Comparison of ENCODE assay signal across 1 cellular context in the genomic region with DNA sequence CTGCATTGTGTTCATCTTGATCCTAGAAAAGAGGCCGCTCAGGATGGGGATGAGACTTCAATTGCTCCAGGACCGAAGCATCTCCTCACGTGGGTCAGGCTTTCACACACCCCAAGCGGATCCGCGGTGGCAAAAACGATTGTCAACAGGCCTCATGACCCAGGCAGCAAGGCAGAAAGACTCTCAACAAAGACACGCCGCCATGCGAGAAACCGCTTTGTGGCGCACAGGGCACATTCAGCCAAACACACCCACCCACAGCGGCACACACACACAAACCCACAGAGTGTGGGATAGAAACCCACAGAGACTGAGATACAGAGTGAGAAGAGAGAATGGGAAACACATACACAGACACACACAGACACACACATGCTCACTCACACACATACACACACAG.
TF ChIP-seq lines count a peak whose summit lies in the region.

No MANE protein-coding gene starts in this region.

TF ChIP-seq in HepG2, 621 proteins besides CTCF, POLR2A, EP300 and RAD21 (continued from another document):
- TF ChIP-seq, protein P1, sequence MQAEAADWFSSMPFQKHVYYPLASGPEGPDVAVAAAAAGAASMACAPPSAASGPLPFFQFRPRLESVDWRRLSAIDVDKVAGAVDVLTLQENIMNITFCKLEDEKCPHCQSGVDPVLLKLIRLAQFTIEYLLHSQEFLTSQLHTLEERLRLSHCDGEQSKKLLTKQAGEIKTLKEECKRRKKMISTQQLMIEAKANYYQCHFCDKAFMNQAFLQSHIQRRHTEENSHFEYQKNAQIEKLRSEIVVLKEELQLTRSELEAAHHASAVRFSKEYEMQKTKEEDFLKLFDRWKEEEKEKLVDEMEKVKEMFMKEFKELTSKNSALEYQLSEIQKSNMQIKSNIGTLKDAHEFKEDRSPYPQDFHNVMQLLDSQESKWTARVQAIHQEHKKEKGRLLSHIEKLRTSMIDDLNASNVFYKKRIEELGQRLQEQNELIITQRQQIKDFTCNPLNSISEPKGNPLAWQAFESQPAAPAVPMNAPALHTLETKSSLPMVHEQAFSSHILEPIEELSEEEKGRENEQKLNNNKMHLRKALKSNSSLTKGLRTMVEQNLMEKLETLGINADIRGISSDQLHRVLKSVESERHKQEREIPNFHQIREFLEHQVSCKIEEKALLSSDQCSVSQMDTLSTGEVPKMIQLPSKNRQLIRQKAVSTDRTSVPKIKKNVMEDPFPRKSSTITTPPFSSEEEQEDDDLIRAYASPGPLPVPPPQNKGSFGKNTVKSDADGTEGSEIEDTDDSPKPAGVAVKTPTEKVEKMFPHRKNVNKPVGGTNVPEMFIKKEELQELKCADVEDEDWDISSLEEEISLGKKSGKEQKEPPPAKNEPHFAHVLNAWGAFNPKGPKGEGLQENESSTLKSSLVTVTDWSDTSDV (CRISPR knock-in tag; IDR thresholded peaks at IDR 0.05): no peak
- TF ChIP-seq, protein P2, sequence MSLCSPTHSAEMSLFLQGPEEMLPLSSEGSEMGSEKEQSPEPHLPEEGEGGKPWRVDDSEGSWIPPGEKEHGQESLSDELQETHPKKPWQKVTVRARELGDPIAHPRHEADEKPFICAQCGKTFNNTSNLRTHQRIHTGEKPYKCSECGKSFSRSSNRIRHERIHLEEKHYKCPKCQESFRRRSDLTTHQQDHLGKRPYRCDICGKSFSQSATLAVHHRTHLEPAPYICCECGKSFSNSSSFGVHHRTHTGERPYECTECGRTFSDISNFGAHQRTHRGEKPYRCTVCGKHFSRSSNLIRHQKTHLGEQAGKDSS (CRISPR knock-in tag; IDR thresholded peaks at IDR 0.05; ENCODE audit: borderline replicate concordance, low read depth): no peak
- TF ChIP-seq, protein P3, sequence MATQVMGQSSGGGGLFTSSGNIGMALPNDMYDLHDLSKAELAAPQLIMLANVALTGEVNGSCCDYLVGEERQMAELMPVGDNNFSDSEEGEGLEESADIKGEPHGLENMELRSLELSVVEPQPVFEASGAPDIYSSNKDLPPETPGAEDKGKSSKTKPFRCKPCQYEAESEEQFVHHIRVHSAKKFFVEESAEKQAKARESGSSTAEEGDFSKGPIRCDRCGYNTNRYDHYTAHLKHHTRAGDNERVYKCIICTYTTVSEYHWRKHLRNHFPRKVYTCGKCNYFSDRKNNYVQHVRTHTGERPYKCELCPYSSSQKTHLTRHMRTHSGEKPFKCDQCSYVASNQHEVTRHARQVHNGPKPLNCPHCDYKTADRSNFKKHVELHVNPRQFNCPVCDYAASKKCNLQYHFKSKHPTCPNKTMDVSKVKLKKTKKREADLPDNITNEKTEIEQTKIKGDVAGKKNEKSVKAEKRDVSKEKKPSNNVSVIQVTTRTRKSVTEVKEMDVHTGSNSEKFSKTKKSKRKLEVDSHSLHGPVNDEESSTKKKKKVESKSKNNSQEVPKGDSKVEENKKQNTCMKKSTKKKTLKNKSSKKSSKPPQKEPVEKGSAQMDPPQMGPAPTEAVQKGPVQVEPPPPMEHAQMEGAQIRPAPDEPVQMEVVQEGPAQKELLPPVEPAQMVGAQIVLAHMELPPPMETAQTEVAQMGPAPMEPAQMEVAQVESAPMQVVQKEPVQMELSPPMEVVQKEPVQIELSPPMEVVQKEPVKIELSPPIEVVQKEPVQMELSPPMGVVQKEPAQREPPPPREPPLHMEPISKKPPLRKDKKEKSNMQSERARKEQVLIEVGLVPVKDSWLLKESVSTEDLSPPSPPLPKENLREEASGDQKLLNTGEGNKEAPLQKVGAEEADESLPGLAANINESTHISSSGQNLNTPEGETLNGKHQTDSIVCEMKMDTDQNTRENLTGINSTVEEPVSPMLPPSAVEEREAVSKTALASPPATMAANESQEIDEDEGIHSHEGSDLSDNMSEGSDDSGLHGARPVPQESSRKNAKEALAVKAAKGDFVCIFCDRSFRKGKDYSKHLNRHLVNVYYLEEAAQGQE (IDR thresholded peaks at IDR 0.05; ENCODE audit: borderline replicate concordance in 1 of 2, low read depth in 1 of 2, low read length in 2 of 2): no peak
- TF ChIP-seq HNRNPLL (IDR thresholded peaks at IDR 0.05; ENCODE audit: low read depth, low read length, poor library complexity, severe bottlenecking): no peak
- no peak for TF ChIP-seq ZNF883 (CRISPR knock-in tag; IDR thresholded peaks at IDR 0.05; ENCODE audit: not compliant biosample characterization)
- TF ChIP-seq NR2F2 (IDR thresholded peaks at IDR 0.05; ENCODE audit: borderline replicate concordance, low read depth): no peak
- TF ChIP-seq MEIS1 (CRISPR knock-in tag; IDR thresholded peaks at IDR 0.05; ENCODE audit: borderline replicate concordance): no peak
- TF ChIP-seq CREM (IDR thresholded peaks at IDR 0.05): no peak
- TF ChIP-seq CREM (CRISPR knock-in tag; IDR thresholded peaks at IDR 0.05): no peak
- TF ChIP-seq FLYWCH1 (CRISPR knock-in tag; IDR thresholded peaks at IDR 0.05): no peak
- no peak for TF ChIP-seq ZNF747 (CRISPR knock-in tag; IDR thresholded peaks at IDR 0.05; ENCODE audit: borderline replicate concordance)
- TF ChIP-seq ZNF562 (CRISPR knock-in tag; IDR thresholded peaks at IDR 0.05; ENCODE audit: borderline replicate concordance): no peak
- no peak for TF ChIP-seq SMAD9 (CRISPR knock-in tag; IDR thresholded peaks at IDR 0.05)
- TF ChIP-seq NR1H2 (CRISPR knock-in tag; IDR thresholded peaks at IDR 0.05; ENCODE audit: borderline replicate concordance, low read depth): no peak
